In genomic region chr6:5142131-5142530, GRCh38 we compare ENCODE assay signal across 26 cellular contexts. TPM values are rescaled to one million over a fixed set of nuclear protein-coding genes. Genes with fewer than 3 reads are reported as not detected.
"Had no signal": no experiment of that assay in that cellular context is flagged by ENCODE, and none has a peak within 500 bp of the region (broad histone marks: within the 10 kb centered on the region; RNA-seq: fewer than 3 reads in every experiment).

No MANE protein-coding gene starts in this region.

- H3K27ac Mint-ChIP-seq: dendritic cell treated with granulocyte-macrophage colony-stimulating factor and Interleukin-4, amounts not matched to agents 40 ng/mL and 50 ng/mL, for 4 days; effector memory CD8-positive, alpha-beta T cell; endodermal cell; mesothelial cell of epicardium had no signal

- H3K9me3 ChIP-seq: colonic mucosa, esophagus squamous epithelium, gastrocnemius medialis, heart right ventricle, left lung, lower lobe of right lung, mucosa of descending colon had no signal

- H3K4me3 ChIP-seq: colonic mucosa, esophagus squamous epithelium, gastrocnemius medialis, heart right ventricle, left lung, lower lobe of right lung, mucosa of descending colon had no signal

- H3K27ac ChIP-seq: colonic mucosa, epithelial cell of prostate, esophagus squamous epithelium, gastrocnemius medialis, heart right ventricle, left lung, lower lobe of right lung had no signal

- H3K36me3 Mint-ChIP-seq: mesothelial cell of epicardium had no signal

- H3K36me3 ChIP-seq: colonic mucosa, esophagus squamous epithelium, gastrocnemius medialis, heart right ventricle, left lung, lower lobe of right lung had no signal

- DNase-seq: colonic mucosa; cortex of kidney; effector CD8-positive, alpha-beta T cell; effector memory CD8-positive, alpha-beta T cell; endodermal cell; erythroblast; esophagus squamous epithelium; foreskin fibroblast; foreskin melanocyte; gastrocnemius medialis; glutamatergic neuron; heart right ventricle; hippocampal formation; left cardiac atrium; left lung; left ventricle myocardium superior; lower lobe of right lung; mesenchymal stem cell; mucosa of descending colon had no signal

- FAIRE-seq: endometrium, islet of Langerhans, keratinocyte had no signal

- H3K27me3 ChIP-seq: colonic mucosa, esophagus squamous epithelium, gastrocnemius medialis, heart right ventricle, left lung had no signal

- H3K27me3 Mint-ChIP-seq: dendritic cell treated with granulocyte-macrophage colony-stimulating factor and Interleukin-4, amounts not matched to agents 40 ng/mL and 50 ng/mL, for 4 days; effector memory CD8-positive, alpha-beta T cell had no signal

- H3K4me3 Mint-ChIP-seq: dendritic cell treated with granulocyte-macrophage colony-stimulating factor and Interleukin-4, amounts not matched to agents 40 ng/mL and 50 ng/mL, for 4 days; effector memory CD8-positive, alpha-beta T cell; endodermal cell; mesothelial cell of epicardium had no signal

- H3K4me1 ChIP-seq: colonic mucosa, esophagus squamous epithelium, lower lobe of right lung had no signal

- H3K9me3 Mint-ChIP-seq: dendritic cell treated with granulocyte-macrophage colony-stimulating factor and Interleukin-4, amounts not matched to agents 40 ng/mL and 50 ng/mL, for 4 days; effector memory CD8-positive, alpha-beta T cell; endodermal cell; mesothelial cell of epicardium had no signal

- ATAC-seq: effector memory CD8-positive, alpha-beta T cell; esophagus mucosa; gastrocnemius medialis; left lung; left ventricle myocardium superior; lower lobe of right lung; mucosa of descending colon had no signal

RNA-seq across cellular contexts. Expression of gene PPP1R3G, which starts 57.0 kb away (rescaled TPM):
- total RNA-seq: endodermal cell had no signal
